Comparison of ENCODE assay signal across 17 cellular contexts in the genomic region with DNA sequence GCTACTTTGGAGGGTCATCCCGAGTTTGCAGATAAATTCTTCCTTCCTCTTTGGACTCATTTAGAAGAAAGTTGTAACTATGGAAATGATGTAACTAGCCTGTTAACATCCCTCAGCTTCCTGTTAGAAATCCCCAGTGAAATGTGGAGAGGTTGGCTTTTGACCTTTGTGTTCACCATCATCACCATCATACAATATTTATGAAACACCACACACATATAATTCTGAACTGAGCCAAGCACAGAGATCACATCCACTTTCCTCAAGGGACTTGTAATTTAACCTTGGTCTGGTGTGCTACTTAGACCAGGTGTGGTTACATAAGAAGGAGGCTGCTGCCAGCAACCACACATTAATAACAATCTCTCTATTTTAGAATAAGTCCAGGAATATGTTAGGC. TPM values are rescaled to one million over a fixed set of nuclear protein-coding genes. Genes with fewer than 3 reads are reported as not detected.
A peak's percentile ranks its signal among the peaks of the same experiment; 100 is the strongest.
DNase-seq lines count a peak whose midpoint lies in the region; ATAC-seq, FAIRE-seq and TF ChIP-seq lines count a peak whose summit lies in the region.
"Had no signal": no experiment of that assay in that cellular context is flagged by ENCODE, and none has a peak within 500 bp of the region (broad histone marks: within the 10 kb centered on the region; RNA-seq: fewer than 3 reads in every experiment).

No MANE protein-coding gene starts in this region.

- no peak overlapping the region for H3K27ac Mint-ChIP-seq in activated T-helper 17 cell treated with anti-CD3 and anti-CD28 coated beads, Interleukin-2, amount 50 U/mL, for 72 hours
- H3K27ac Mint-ChIP-seq: activated naive CD8-positive, alpha-beta T cell treated with anti-CD3 and anti-CD28 coated beads for 36 hours had no signal

- no peaks in the 10 kb centered on the region for H3K79me2 ChIP-seq in K562 (ENCODE audit: control insufficient read depth, insufficient read depth, low read length)

- H2AFZ ChIP-seq in K562 (ENCODE audit: low read depth, low read length) = no peak overlapping the region

- no TSS peak for BruUV-seq in K562 (replicated peaks; lab: Mats Ljungman, UMichigan)

- no peaks in the 10 kb centered on the region for H3K27me3 ChIP-seq in K562 (ENCODE audit: control insufficient read depth in 2 of 2, insufficient read depth in 2 of 2, low read length in 2 of 2)

- intact Hi-C loops in K562 (cut with micrococcal nuclease) = no loop called here

- H4K20me1 ChIP-seq in K562 (replicated peaks; ENCODE audit: control insufficient read depth, insufficient read depth, low read length) = no peaks in the 10 kb centered on the region

- no peaks in the 10 kb centered on the region for H3K36me3 ChIP-seq in K562 (ENCODE audit: control insufficient read depth, insufficient read depth, low read length)
- H3K36me3 ChIP-seq: HAP-1, MG63 had no signal

- DNase-seq in AG20443 (ENCODE audit: low spot score) = peak; percentile 11
- DNase-seq in GM04504 (ENCODE audit: low read depth) = peak; percentile 14
- no peak for DNase-seq in K562 (ENCODE audit: extremely low read depth in 1 of 4, low spot score in 3 of 4)
- DNase-seq in lung microvascular endothelial cell (ENCODE audit: low read depth in 2 of 2) = peak; percentile 9 to 75
- DNase-seq in ureter (ENCODE audit: low spot score) = no peak
- no peak for DNase-seq in hypothalamus (lab: John Stamatoyannopoulos, UW)
- DNase-seq: activated CD4-positive, CD25-positive, alpha-beta regulatory T cell; activated naive CD8-positive, alpha-beta T cell treated with anti-CD3 and anti-CD28 coated beads for 36 hours; MG63; NK-92 treated with Interleukin-12 subunit alpha and Interleukin-12 subunit beta, amount 100 ng/mL, for 24 hours; stimulated activated CD4-positive, alpha-beta T cell treated with anti-CD3 and anti-CD28 coated beads, Interleukin-4, amount 100 ng/mL, for 1 hour had no signal

- no peak overlapping the region for H3K4me3 ChIP-seq in K562
- H3K4me3 ChIP-seq: HAP-1, MG63 had no signal

- TF ChIP-seq POLR2A in K562 (conservative IDR thresholded peaks at IDR 0.05) = no peak

- no peaks in the 10 kb centered on the region for H3K36me3 Mint-ChIP-seq in activated T-helper 17 cell treated with anti-CD3 and anti-CD28 coated beads, Interleukin-2, amount 50 U/mL, for 72 hours (ENCODE audit: low read depth)
- H3K36me3 Mint-ChIP-seq: activated naive CD8-positive, alpha-beta T cell treated with anti-CD3 and anti-CD28 coated beads for 36 hours had no signal

- 12% methylated on average over 1 of the region's 1 CpG for WGBS in K562 (ENCODE audit: insufficient coverage, low coverage, missing lambda C conversion rate)

- peak; percentile 42 for FAIRE-seq in K562 (lab: Jason Lieb, UNC)
- FAIRE-seq: GM18507 had no signal

- H3K4me2 ChIP-seq in K562 (ENCODE audit: insufficient read depth, low read length) = no peak overlapping the region

- TF ChIP-seq EP300 in K562 (IDR thresholded peaks at IDR 0.05; ENCODE audit: low read length) = no peak

- H3K27ac ChIP-seq in K562 (ENCODE audit: extremely low read depth, low read depth, low read length) = no peak overlapping the region

- H3K9me1 ChIP-seq in K562 (ENCODE audit: control insufficient read depth, insufficient read depth, low read length) = no peaks in the 10 kb centered on the region

- no peak for TF ChIP-seq CTCF in K562 (IDR thresholded peaks at IDR 0.05 in 2 of 3, conservative IDR thresholded peaks at IDR 0.05 in 1 of 3; ENCODE audit: insufficient read depth in 2 of 3, low read depth in 1 of 3, low read length in 3 of 3)

- no peaks in the 10 kb centered on the region for H3K9me3 Mint-ChIP-seq in activated T-helper 17 cell treated with anti-CD3 and anti-CD28 coated beads, Interleukin-2, amount 50 U/mL, for 72 hours
- H3K9me3 Mint-ChIP-seq: activated naive CD8-positive, alpha-beta T cell treated with anti-CD3 and anti-CD28 coated beads for 36 hours had no signal

- H3K27me3 Mint-ChIP-seq in activated T-helper 17 cell treated with anti-CD3 and anti-CD28 coated beads, Interleukin-2, amount 50 U/mL, for 72 hours = peaks cover 12% of the 10 kb centered on the region

- H3K9me3 ChIP-seq in K562 (replicated peaks; ENCODE audit: control insufficient read depth, insufficient read depth, low read depth, low read length) = no peaks in the 10 kb centered on the region
- H3K9me3 ChIP-seq: HAP-1, MG63 had no signal

- CTCF ChIA-PET in K562 (lab: Yijun Ruan, JAX; ENCODE audit: low intra/inter-chr PET ratio) = no interaction called here

- H3K4me1 Mint-ChIP-seq in activated T-helper 17 cell treated with anti-CD3 and anti-CD28 coated beads, Interleukin-2, amount 50 U/mL, for 72 hours = no peaks in the 10 kb centered on the region
- H3K4me1 Mint-ChIP-seq: activated naive CD8-positive, alpha-beta T cell treated with anti-CD3 and anti-CD28 coated beads for 36 hours had no signal

- POLR2A ChIA-PET in K562 (lab: Yijun Ruan, JAX) = no interaction called here

- ATAC-seq in K562 = no peak
- ATAC-seq in GM21423 (IDR thresholded peaks at IDR 0.05; ENCODE audit: unreplicated experiment) = no peak
- no peak for ATAC-seq in activated T-helper 17 cell treated with anti-CD3 and anti-CD28 coated beads, Interleukin-2, amount 50 U/mL, for 72 hours (replicated peaks)

- no peak for TF ChIP-seq RAD21 in K562 (CRISPR knock-in tag; conservative IDR thresholded peaks at IDR 0.05 in 1 of 2, IDR thresholded peaks at IDR 0.05 in 1 of 2)

- H3K4me3 Mint-ChIP-seq in activated T-helper 17 cell treated with anti-CD3 and anti-CD28 coated beads, Interleukin-2, amount 50 U/mL, for 72 hours = no peak overlapping the region
- H3K4me3 Mint-ChIP-seq: activated naive CD8-positive, alpha-beta T cell treated with anti-CD3 and anti-CD28 coated beads for 36 hours had no signal

- no peak overlapping the region for H3K9ac ChIP-seq in K562 (ENCODE audit: insufficient read depth in 1 of 2, low read depth in 2 of 2, low read length in 2 of 2)

- H3K4me1 ChIP-seq in K562 (replicated peaks in 1 of 2; ENCODE audit: control insufficient read depth in 2 of 2, insufficient read depth in 2 of 2, low read length in 2 of 2) = peaks cover 0 to 35% of the 10 kb centered on the region in 2 experiments; a peak in 3 of 5 replicates
- H3K4me1 ChIP-seq: HAP-1 had no signal

- in situ Hi-C loops in K562 (cut with MboI) = no loop called here

TF ChIP-seq in K562, 482 proteins besides CTCF, POLR2A, EP300 and RAD21:
- TF ChIP-seq CBX2 (IDR thresholded peaks at IDR 0.05; ENCODE audit: insufficient read depth, low read length, poor library complexity, severe bottlenecking) (no peak), BMI1 (IDR thresholded peaks at IDR 0.05; ENCODE audit: low read length) (no peak), SMARCE1 (IDR thresholded peaks at IDR 0.05) (no peak), HMGN3 (IDR thresholded peaks at IDR 0.05; ENCODE audit: borderline replicate concordance, extremely low read depth, insufficient read length, low read depth, low read length) (no peak), XRCC4 (IDR thresholded peaks at IDR 0.05; ENCODE audit: extremely low read depth, insufficient read depth, insufficient read length) (no peak), RFX1 (IDR thresholded peaks at IDR 0.05) (no peak)

RNA-seq across cellular contexts. Expression of gene CAPNS2, which starts 2.5 kb away (rescaled TPM):
- 0.30 TPM in 1 of 2 replicates, not detected in the other for total RNA-seq in K562 (2011; cell fraction: chromatin; rRNA removed; ENCODE audit: low replicate concordance)
- not detected in 2 replicates for total RNA-seq in K562 (2011; cell fraction: nucleolus; rRNA removed)
- 0.81 TPM in 1 of 2 replicates, not detected in the other for total RNA-seq in K562 (2011; cell fraction: nucleoplasm; rRNA removed)
- total RNA-seq in K562 (2014; rRNA removed) (not detected in 2 replicates), K562 (2014; rRNA removed; fragmentation: Illumina TruSeq; extraction: Trizol) (0.33 and 0.48 TPM in 2 replicates), K562 (2015; rRNA removed; fragmentation: Illumina TruSeq; extraction: Trizol) (0.14 and 0.38 TPM in 2 replicates), K562 (2021) (0.36 and 0.38 TPM in 2 replicates), lung microvascular endothelial cell (0.20 and 0.44 TPM in 2 replicates), ureter (42.5 TPM)
- polyA plus RNA-seq in K562 (2011; rRNA removed) (not detected in 2 replicates), K562 (2014; fragmentation: Illumina TruSeq; extraction: Trizol) (0.12 TPM in 1 of 2 replicates, not detected in the other), K562 (2014; fragmentation: Nextera tagmentation; extraction: Ambion mirVana) (under 1 TPM; 0.24 to 0.65 TPM), K562 (2014; rRNA removed) (0.12 TPM in 1 of 2 replicates, not detected in the other)
- not detected in 2 replicates for polyA plus RNA-seq in K562 (2011; cell fraction: cytosol; rRNA removed)
- polyA plus RNA-seq in K562 (2011; cell fraction: nucleus; rRNA removed) = not detected in 2 replicates
- polyA plus RNA-seq in K562 (2012) = 0.08 and 0.10 TPM in 2 replicates
- 0.28 TPM in 1 of 2 replicates, not detected in the other for polyA minus RNA-seq in K562 (2011; rRNA and poly(A)+ RNA removed)
- polyA minus RNA-seq in K562 (2011; cell fraction: cytosol; rRNA and poly(A)+ RNA removed) = not detected in 2 replicates
- polyA minus RNA-seq in K562 (2011; cell fraction: nucleus; rRNA and poly(A)+ RNA removed) = 1.00 TPM in 1 of 2 replicates, not detected in the other
- not detected for total RNA-seq in activated T-helper 17 cell treated with anti-CD3 and anti-CD28 coated beads, Interleukin-2, amount 50 U/mL, for 72 hours
- total RNA-seq: activated naive CD8-positive, alpha-beta T cell treated with anti-CD3 and anti-CD28 coated beads for 36 hours; G401 had no signal
- polyA plus RNA-seq: BJ had no signal

Comparison
In these comparisons a context has a peak if more than half of its experiments do, and no peak if none do; other contexts are left out.
1. DNase-seq: peak in AG20443 (single experiment), GM04504 (single experiment) and lung microvascular endothelial cell (2 of 2); none in K562 (0 of 4), ureter (single experiment) and hypothalamus (0 of 51).
2. RNA of gene CAPNS2, which starts 2.5 kb away (total RNA-seq): 42.5 TPM in ureter (single experiment); 0.14 to 0.81 TPM in K562, 0.20 to 0.44 TPM in lung microvascular endothelial cell and not detected in activated T-helper 17 cell treated with anti-CD3 and anti-CD28 coated beads, Interleukin-2, amount 50 U/mL, for 72 hours; every median in the first group is over 10 times any median in the second.